1 cellular context compared by ENCODE assay signal in genomic region chr1:51296379-51297357, GRCh38.
A peak's percentile ranks its signal among the peaks of the same experiment; 100 is the strongest.
TF ChIP-seq lines count a peak whose summit lies in the region.

No MANE protein-coding gene starts in this region.

TF ChIP-seq in HEK293, 187 proteins besides CTCF, POLR2A, EP300 and RAD21 (continued from another document):
- TF ChIP-seq ZNF280D (tag by site-specific recombination; IDR thresholded peaks at IDR 0.05) (no peak), ZNF302 (tag by site-specific recombination; IDR thresholded peaks at IDR 0.05; ENCODE audit: low read depth) (no peak), MYNN (tag by site-specific recombination; IDR thresholded peaks at IDR 0.05; ENCODE audit: borderline replicate concordance) (no peak), ZBTB44 (tag by site-specific recombination; IDR thresholded peaks at IDR 0.05) (no peak), KLF1 (tag by site-specific recombination; IDR thresholded peaks at IDR 0.05) (peak; percentile 73), ELK4 (IDR thresholded peaks at IDR 0.05; ENCODE audit: borderline replicate concordance, low read depth, low read length) (no peak), ZFP41 (tag by site-specific recombination; IDR thresholded peaks at IDR 0.05; ENCODE audit: borderline replicate concordance) (no peak), ZSCAN4 (tag by site-specific recombination; IDR thresholded peaks at IDR 0.05) (0 out of 2 replicates have a peak, but pooled peaks have one; percentile 5), ZNF623 (tag by site-specific recombination; IDR thresholded peaks at IDR 0.05) (no peak), ZEB2 (tag by site-specific recombination; IDR thresholded peaks at IDR 0.05) (0 out of 2 replicates have a peak, but pooled peaks have one; percentile 17), ZNF529 (tag by site-specific recombination; IDR thresholded peaks at IDR 0.05; ENCODE audit: insufficient replicate concordance) (no peak), REPIN1 (tag by site-specific recombination; IDR thresholded peaks at IDR 0.05; ENCODE audit: low read depth) (no peak), GLIS1 (tag by site-specific recombination; IDR thresholded peaks at IDR 0.05) (peak; percentile 19; the same call in 1 of the 2 replicates), ZNF148 (tag by site-specific recombination; IDR thresholded peaks at IDR 0.05; ENCODE audit: borderline replicate concordance) (no peak), ZNF501 (tag by site-specific recombination; IDR thresholded peaks at IDR 0.05) (no peak), ZNF600 (tag by site-specific recombination; IDR thresholded peaks at IDR 0.05) (0 out of 2 replicates have a peak, but pooled peaks have one; percentile 14), EGR2 (tag by site-specific recombination; IDR thresholded peaks at IDR 0.05; ENCODE audit: low read depth) (no peak), ZNF791 (tag by site-specific recombination; IDR thresholded peaks at IDR 0.05) (no peak), ZNF624 (tag by site-specific recombination; IDR thresholded peaks at IDR 0.05) (no peak), ZNF211 (tag by site-specific recombination; IDR thresholded peaks at IDR 0.05; ENCODE audit: low read depth) (no peak), ZNF169 (tag by site-specific recombination; IDR thresholded peaks at IDR 0.05) (no peak), SP2 (tag by site-specific recombination; IDR thresholded peaks at IDR 0.05) (peak; percentile 35), SP7 (tag by site-specific recombination; IDR thresholded peaks at IDR 0.05) (peak; percentile 47; the same call in 1 of the 2 replicates), ZNF426 (tag by site-specific recombination; IDR thresholded peaks at IDR 0.05) (no peak), ZBTB20 (tag by site-specific recombination; IDR thresholded peaks at IDR 0.05) (no peak), ZNF202 (tag by site-specific recombination; IDR thresholded peaks at IDR 0.05; ENCODE audit: borderline replicate concordance) (no peak), ZBTB21 (tag by site-specific recombination; IDR thresholded peaks at IDR 0.05) (0 out of 2 replicates have a peak, but pooled peaks have one; percentile 27), ZNF629 (tag by site-specific recombination; IDR thresholded peaks at IDR 0.05) (0 out of 2 replicates have a peak, but pooled peaks have one; percentile 33), IKZF3 (tag by site-specific recombination; IDR thresholded peaks at IDR 0.05) (peak; percentile 71; the same call in 1 of the 2 replicates), ZNF175 (tag by site-specific recombination; IDR thresholded peaks at IDR 0.05) (no peak), ZFP3 (tag by site-specific recombination; IDR thresholded peaks at IDR 0.05; ENCODE audit: low read depth) (no peak), SCRT1 (tag by site-specific recombination; IDR thresholded peaks at IDR 0.05; ENCODE audit: borderline replicate concordance) (no peak), ZNF292 (tag by site-specific recombination; IDR thresholded peaks at IDR 0.05; ENCODE audit: borderline replicate concordance, low read depth) (no peak), KLF8 (tag by site-specific recombination; IDR thresholded peaks at IDR 0.05) (peak; percentile 40; the same call in 1 of the 2 replicates), ZNF776 (tag by site-specific recombination; IDR thresholded peaks at IDR 0.05; ENCODE audit: borderline replicate concordance) (no peak), ZNF768 (tag by site-specific recombination; IDR thresholded peaks at IDR 0.05) (no peak), BCL11B (tag by site-specific recombination; IDR thresholded peaks at IDR 0.05; ENCODE audit: low read depth) (no peak), PATZ1 (tag by site-specific recombination; IDR thresholded peaks at IDR 0.05) (peak; percentile 32; the same call in 1 of the 2 replicates), ZFP37 (tag by site-specific recombination; IDR thresholded peaks at IDR 0.05) (no peak), ZNF416 (tag by site-specific recombination; IDR thresholded peaks at IDR 0.05) (no peak), ZNF174 (tag by site-specific recombination; IDR thresholded peaks at IDR 0.05) (no peak), ZNF391 (tag by site-specific recombination; IDR thresholded peaks at IDR 0.05; ENCODE audit: borderline replicate concordance, low read depth) (0 out of 2 replicates have a peak, but pooled peaks have one; percentile 13), PRDM6 (tag by site-specific recombination; IDR thresholded peaks at IDR 0.05) (no peak), ZNF549 (tag by site-specific recombination; IDR thresholded peaks at IDR 0.05) (no peak), ZNF626 (tag by site-specific recombination; IDR thresholded peaks at IDR 0.05) (no peak), ZXDB (tag by site-specific recombination; IDR thresholded peaks at IDR 0.05) (0 out of 2 replicates have a peak, but pooled peaks have one; percentile 43), ZNF335 (tag by site-specific recombination; conservative IDR thresholded peaks at IDR 0.05) (peak; percentile 81), ZIC2 (tag by site-specific recombination; IDR thresholded peaks at IDR 0.05) (peak; percentile 33; the same call in 1 of the 2 replicates), YY1 (tag by site-specific recombination; IDR thresholded peaks at IDR 0.05) (no peak), ZNF747 (tag by site-specific recombination; IDR thresholded peaks at IDR 0.05) (no peak), ZNF354C (tag by site-specific recombination; IDR thresholded peaks at IDR 0.05; ENCODE audit: borderline replicate concordance, low read depth) (no peak), INSM2 (tag by site-specific recombination; IDR thresholded peaks at IDR 0.05) (no peak)
TF ChIP-seq in HEK293: peak in this region for 30.
